ENCODE assay signal across 8 cellular contexts in the genomic region with DNA sequence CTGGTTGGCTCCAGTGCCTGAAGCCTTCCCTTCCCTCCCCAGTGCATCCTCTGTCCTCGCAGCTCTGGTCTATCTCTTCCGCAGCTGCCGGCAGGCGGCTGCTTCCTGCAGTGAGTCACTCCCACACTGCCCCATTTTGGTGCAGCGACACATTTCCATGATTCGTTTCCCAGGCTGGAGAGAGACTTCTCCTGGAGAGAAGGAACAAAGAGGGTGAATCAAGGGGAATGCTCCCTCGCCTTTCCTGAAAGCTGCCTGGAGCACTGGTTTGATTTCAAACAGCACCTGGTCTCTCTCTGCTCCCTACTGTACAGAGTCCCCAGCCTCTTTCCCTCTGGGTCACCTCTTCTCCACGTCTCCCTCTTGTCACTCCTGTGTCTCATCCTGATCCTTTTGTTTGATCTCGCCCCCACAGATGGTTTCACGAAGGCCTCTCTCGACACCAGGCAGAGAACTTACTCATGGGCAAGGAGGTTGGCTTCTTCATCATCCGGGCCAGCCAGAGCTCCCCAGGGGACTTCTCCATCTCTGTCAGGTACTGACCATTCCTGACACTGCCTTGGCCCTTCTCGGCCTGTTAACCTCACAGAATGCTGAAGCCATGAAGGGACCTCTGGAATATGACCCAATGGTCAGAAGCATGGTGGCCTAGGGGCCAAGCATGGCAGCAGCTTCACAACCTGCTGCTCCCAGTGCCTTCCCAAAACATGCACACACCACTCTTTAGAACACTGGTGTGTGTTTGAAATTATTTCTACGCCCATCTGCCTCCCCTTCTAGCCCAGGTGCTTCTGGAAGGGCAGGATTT. TPM values are rescaled to one million over a fixed set of nuclear protein-coding genes. Genes with fewer than 3 reads are reported as not detected.
DNase-seq lines count a peak whose midpoint lies in the region; ATAC-seq and TF ChIP-seq lines count a peak whose summit lies in the region.

Gene TMA7B, plus strand, starts transcription at position 758 of the 808 bp plus-strand sequence. CDS start 3,978 bp downstream, outside the sequence.

- H3K79me2 ChIP-seq in OCI-LY3 (ENCODE audit: low read length) = no peaks in the 10 kb centered on the region

- peak; percentile 76 for DNase-seq in EL
- DNase-seq in adrenal gland = peak; percentile 24 to 57 (median 47)
- DNase-seq in kidney epithelial cell (ENCODE audit: low read depth) = peak; percentile 32
- no peak for DNase-seq in kidney glomerular epithelial cell (lab: John Stamatoyannopoulos, UW)
- DNase-seq in NCI-H524 treated with DMSO at 0.1 percent for 48 hours (lab: John Stamatoyannopoulos, UW) = no peak
- no peak for DNase-seq in lower leg skin (ENCODE audit: low spot score in 2 of 2)

- WGBS in adrenal gland, 4 donors = 35 to 53% (median 36%) methylated on average over 13 to 14 of the region's 14 CpGs
- WGBS in lower leg skin, 2 donors = 41 to 50% methylated on average over 14 of the region's 14 CpGs

- H3K9me3 ChIP-seq in OCI-LY3 (ENCODE audit: insufficient read depth, low read length) (no peaks in the 10 kb centered on the region), adrenal gland (replicated peaks in 1 of 3) (no peaks in the 10 kb centered on the region)

- TF ChIP-seq CTCF in OCI-LY3 (IDR thresholded peaks at IDR 0.05; ENCODE audit: low read depth, low read length) (no peak), adrenal gland (IDR thresholded peaks at IDR 0.05) (peak; percentile 15 to 44 (median 39)), kidney epithelial cell (IDR thresholded peaks at IDR 0.05; ENCODE audit: insufficient read depth, low read length, poor library complexity, severe bottlenecking) (peak; percentile 39), lower leg skin (IDR thresholded peaks at IDR 0.05) (no peak)

- H3K36me3 ChIP-seq in OCI-LY3 (replicated peaks; ENCODE audit: low read depth, low read length) (no peaks in the 10 kb centered on the region), adrenal gland (replicated peaks in 1 of 2) (no peaks in the 10 kb centered on the region), kidney epithelial cell (ENCODE audit: control insufficient read depth, insufficient read depth, low read length) (no peaks in the 10 kb centered on the region)

- peaks cover 3% of the 10 kb centered on the region; the same call in 1 of the 2 replicates for H4K20me1 ChIP-seq in OCI-LY3 (ENCODE audit: insufficient read depth, low read length)

- intact Hi-C loops in adrenal gland (cut with DNase I) (no loop called here), lower leg skin (cut with DNase I; ENCODE audit: low total_unique reads) (no loop called here)

- no peak within 1 kb of the TSS for H3K9ac ChIP-seq in OCI-LY3 (ENCODE audit: low read length)

- H2AFZ ChIP-seq in OCI-LY3 (ENCODE audit: low read depth, low read length) = no peak within 1 kb of the TSS

- H3K4me2 ChIP-seq in OCI-LY3 (ENCODE audit: low read length) = peak within 1 kb of the TSS; percentile 44

- H3K27me3 ChIP-seq in OCI-LY3 (ENCODE audit: low read depth, low read length) (peaks cover 70% of the 10 kb centered on the region), adrenal gland (peaks cover 4% of the 10 kb centered on the region), kidney epithelial cell (ENCODE audit: control insufficient read depth, insufficient read depth, low read length) (no peaks in the 10 kb centered on the region)

- H3K4me3 ChIP-seq in OCI-LY3 (ENCODE audit: low read length) = no peak within 1 kb of the TSS
- H3K4me3 ChIP-seq in adrenal gland = no peak within 1 kb of the TSS
- no peak within 1 kb of the TSS for H3K4me3 ChIP-seq in kidney epithelial cell (ENCODE audit: low read depth, low read length)
- no peak within 1 kb of the TSS for H3K4me3 ChIP-seq in lower leg skin (ENCODE audit: low read depth, poor library complexity, severe bottlenecking)

- H3K27ac ChIP-seq in OCI-LY3 (ENCODE audit: low read length) (no peak within 1 kb of the TSS), adrenal gland (no peak within 1 kb of the TSS)

- no peak for TF ChIP-seq POLR2A in adrenal gland (IDR thresholded peaks at IDR 0.05)
- TF ChIP-seq POLR2A in lower leg skin (IDR thresholded peaks at IDR 0.05) = no peak

- H3K4me1 ChIP-seq in OCI-LY3 (ENCODE audit: low read length) (peaks cover 21% of the 10 kb centered on the region), adrenal gland (replicated peaks in 1 of 2) (no peaks in the 10 kb centered on the region)

- no peak for ATAC-seq in HG02588 (IDR thresholded peaks at IDR 0.05; ENCODE audit: unreplicated experiment)

RNA-seq across cellular contexts. Expression of gene TMA7B, which starts in this region (rescaled TPM):
- not detected for total RNA-seq in adrenal gland
- under 1 TPM in 1 of 3 donors, not detected in 2; 0.07 TPM for polyA plus RNA-seq in adrenal gland
- not detected in 2 replicates for total RNA-seq in kidney epithelial cell
- under 1 TPM in 1 of 4 donors, not detected in 3; 0.27 TPM for total RNA-seq in lower leg skin

Comparison
In these comparisons a context has a peak if more than half of its experiments do, and no peak if none do; other contexts are left out.
1. Peak in DNase-seq in adrenal gland; RNA of the gene not detected or under 1 TPM.
2. Peak in DNase-seq in kidney epithelial cell; RNA of the gene not detected or under 1 TPM.
3. CTCF ChIP-seq: peak in adrenal gland (6 of 6) and kidney epithelial cell (single experiment); none in OCI-LY3 (single experiment) and lower leg skin (0 of 3).